Comparison of ENCODE assay signal across 15 cellular contexts in genomic region chr11:45341379-45341778, GRCh38. TPM values are rescaled to one million over a fixed set of nuclear protein-coding genes. Genes with fewer than 3 reads are reported as not detected.
"Had no signal": no experiment of that assay in that cellular context is flagged by ENCODE, and none has a peak within 500 bp of the region (broad histone marks: within the 10 kb centered on the region; RNA-seq: fewer than 3 reads in every experiment).

No MANE protein-coding gene starts in this region.

- H3K27me3 ChIP-seq: right atrium auricular region had no signal

- H3K27ac ChIP-seq: gastroesophageal sphincter, right atrium auricular region had no signal

- DNase-seq: activated CD4-positive, alpha-beta T cell treated with anti-CD3 and anti-CD28 coated beads, Interleukin-2, amount 50 U/mL, for 4 hours; activated naive CD4-positive, alpha-beta T cell treated with anti-CD3 and anti-CD28 coated beads, Interleukin-2, amount 50 U/mL, for 16 hours; activated T-cell treated with anti-CD3 and anti-CD28 coated beads, Interleukin-2, amount 50 U/mL, for 1 hour; erythroblast; left ventricle myocardium inferior; mucosa of descending colon; naive thymus-derived CD4-positive, alpha-beta T cell; nucleus accumbens; stimulated activated CD4-positive, alpha-beta T cell treated with anti-CD3 and anti-CD28 coated beads, Interleukin-2, amount 100 ng/mL, for 48 hours had no signal

- ATAC-seq: gastroesophageal sphincter; mucosa of descending colon; naive thymus-derived CD4-positive, alpha-beta T cell; stimulated activated memory B cell treated with anti-CD40 and anti-IgM and Interleukin-4, amounts not matched to agents 10 μg/mL and 1 μg/mL and 100 μg/mL, for 72 hours had no signal

- H3K27ac Mint-ChIP-seq: activated T-helper 2 cell treated with anti-CD3 and anti-CD28 coated beads, Interferon-gamma antibody, Interleukin-2, Interleukin-4, amounts not matched to agents 10 μg/mL and 5 μg/mL and 100 μg/mL, durations not matched to agents 14 hours and 24 hours and 36 hours; naive thymus-derived CD4-positive, alpha-beta T cell; stimulated activated memory B cell treated with anti-CD40 and anti-IgM and Interleukin-4, amounts not matched to agents 10 μg/mL and 1 μg/mL and 100 μg/mL, for 72 hours; T-helper 2 cell treated with Interferon-gamma antibody and Interleukin-4, amounts not matched to agents 5 μg/mL and 100 μg/mL, for 36 hours had no signal

- H3K4me3 ChIP-seq: gastroesophageal sphincter, left ventricle myocardium inferior, mucosa of descending colon, right atrium auricular region had no signal

- H3K36me3 Mint-ChIP-seq: naive thymus-derived CD4-positive, alpha-beta T cell; stimulated activated memory B cell treated with anti-CD40 and anti-IgM and Interleukin-4, amounts not matched to agents 10 μg/mL and 1 μg/mL and 100 μg/mL, for 72 hours had no signal

- H3K4me3 Mint-ChIP-seq: stimulated activated memory B cell treated with anti-CD40 and anti-IgM and Interleukin-4, amounts not matched to agents 10 μg/mL and 1 μg/mL and 100 μg/mL, for 72 hours; T-helper 2 cell treated with Interferon-gamma antibody and Interleukin-4, amounts not matched to agents 5 μg/mL and 100 μg/mL, for 36 hours had no signal

- H3K9me3 Mint-ChIP-seq: activated T-helper 2 cell treated with anti-CD3 and anti-CD28 coated beads, Interferon-gamma antibody, Interleukin-2, Interleukin-4, amounts not matched to agents 10 μg/mL and 5 μg/mL and 100 μg/mL, durations not matched to agents 14 hours and 24 hours and 36 hours; stimulated activated memory B cell treated with anti-CD40 and anti-IgM and Interleukin-4, amounts not matched to agents 10 μg/mL and 1 μg/mL and 100 μg/mL, for 72 hours; T-helper 2 cell treated with Interferon-gamma antibody and Interleukin-4, amounts not matched to agents 5 μg/mL and 100 μg/mL, for 36 hours had no signal

- H3K9me3 ChIP-seq: gastroesophageal sphincter, left ventricle myocardium inferior, mucosa of descending colon, right atrium auricular region had no signal

- H3K36me3 ChIP-seq: gastroesophageal sphincter, left ventricle myocardium inferior, right atrium auricular region had no signal

RNA-seq across cellular contexts. Expression of gene SYT13, which starts 55.2 kb away (rescaled TPM):
- total RNA-seq: activated T-helper 2 cell treated with anti-CD3 and anti-CD28 coated beads, Interferon-gamma antibody, Interleukin-2, Interleukin-4, amounts not matched to agents 10 μg/mL and 5 μg/mL and 100 μg/mL, durations not matched to agents 14 hours and 24 hours and 36 hours; naive thymus-derived CD4-positive, alpha-beta T cell had no signal
- polyA plus RNA-seq: naive thymus-derived CD4-positive, alpha-beta T cell; urinary bladder had no signal
